In genomic region chr10:112653215-112653614, GRCh38 we compare ENCODE assay signal across 1 cellular context.
TF ChIP-seq lines count a peak whose summit lies in the region.

No MANE protein-coding gene starts in this region.

TF ChIP-seq in HepG2, 621 proteins besides CTCF, POLR2A, EP300 and RAD21 (continued from another document and continues in another):
- TF ChIP-seq ZNF18 (CRISPR knock-in tag; IDR thresholded peaks at IDR 0.05; ENCODE audit: insufficient replicate concordance) (no peak), ZNF766 (CRISPR knock-in tag; IDR thresholded peaks at IDR 0.05; ENCODE audit: borderline replicate concordance) (no peak), PRDM4 (CRISPR knock-in tag; IDR thresholded peaks at IDR 0.05; ENCODE audit: borderline replicate concordance) (no peak), IKZF5 (CRISPR knock-in tag; IDR thresholded peaks at IDR 0.05) (no peak), ZXDC (CRISPR knock-in tag; IDR thresholded peaks at IDR 0.05) (no peak), KDM6A (CRISPR knock-in tag; IDR thresholded peaks at IDR 0.05; ENCODE audit: low read depth) (no peak), ZFAT (CRISPR knock-in tag; conservative IDR thresholded peaks at IDR 0.05) (no peak), ZHX2 (IDR thresholded peaks at IDR 0.05; ENCODE audit: low read depth) (no peak), ZHX2 (CRISPR knock-in tag; IDR thresholded peaks at IDR 0.05; ENCODE audit: borderline replicate concordance) (no peak), CBX1 (IDR thresholded peaks at IDR 0.05; ENCODE audit: low read depth) (no peak), SOX6 (IDR thresholded peaks at IDR 0.05) (no peak), SOX6 (CRISPR knock-in tag; IDR thresholded peaks at IDR 0.05) (peak; percentile 28; the same call in 1 of the 2 replicates), MAF1 (CRISPR knock-in tag; IDR thresholded peaks at IDR 0.05; ENCODE audit: borderline replicate concordance) (no peak), ZFYVE20 (CRISPR knock-in tag; IDR thresholded peaks at IDR 0.05; ENCODE audit: borderline replicate concordance, low read depth) (no peak), GZF1 (CRISPR knock-in tag; IDR thresholded peaks at IDR 0.05) (no peak), NFYB (CRISPR knock-in tag; IDR thresholded peaks at IDR 0.05) (no peak), U2AF2 (IDR thresholded peaks at IDR 0.05; ENCODE audit: low read depth, low read length) (no peak), SNAPC4 (CRISPR knock-in tag; IDR thresholded peaks at IDR 0.05) (no peak), ZBTB38 (CRISPR knock-in tag; IDR thresholded peaks at IDR 0.05) (0 out of 2 replicates have a peak, but pooled peaks have one; percentile 67), IKZF4 (CRISPR knock-in tag; IDR thresholded peaks at IDR 0.05; ENCODE audit: borderline replicate concordance, low read depth, not compliant biosample characterization) (no peak), TRIM24 (CRISPR knock-in tag; IDR thresholded peaks at IDR 0.05) (0 out of 2 replicates have a peak, but pooled peaks have one; percentile 63), SALL1 (CRISPR knock-in tag; IDR thresholded peaks at IDR 0.05) (peak; percentile 42; the same call in 1 of the 2 replicates), SKI (IDR thresholded peaks at IDR 0.05; ENCODE audit: partially characterized antibody) (no peak), TIGD3 (CRISPR knock-in tag; IDR thresholded peaks at IDR 0.05; ENCODE audit: borderline replicate concordance) (no peak), CREM (IDR thresholded peaks at IDR 0.05) (no peak), CREM (CRISPR knock-in tag; IDR thresholded peaks at IDR 0.05) (no peak), ZNF768 (CRISPR knock-in tag; IDR thresholded peaks at IDR 0.05) (0 out of 2 replicates have a peak, but pooled peaks have one; percentile 44), PRDM10 (CRISPR knock-in tag; IDR thresholded peaks at IDR 0.05; ENCODE audit: low read depth) (no peak), ZNF501 (CRISPR knock-in tag; IDR thresholded peaks at IDR 0.05) (no peak), NCOA2 (CRISPR knock-in tag; IDR thresholded peaks at IDR 0.05) (no peak), ATF3 (CRISPR knock-in tag; IDR thresholded peaks at IDR 0.05) (no peak)
